Comparison of ENCODE assay signal across 8 cellular contexts in the genomic region with DNA sequence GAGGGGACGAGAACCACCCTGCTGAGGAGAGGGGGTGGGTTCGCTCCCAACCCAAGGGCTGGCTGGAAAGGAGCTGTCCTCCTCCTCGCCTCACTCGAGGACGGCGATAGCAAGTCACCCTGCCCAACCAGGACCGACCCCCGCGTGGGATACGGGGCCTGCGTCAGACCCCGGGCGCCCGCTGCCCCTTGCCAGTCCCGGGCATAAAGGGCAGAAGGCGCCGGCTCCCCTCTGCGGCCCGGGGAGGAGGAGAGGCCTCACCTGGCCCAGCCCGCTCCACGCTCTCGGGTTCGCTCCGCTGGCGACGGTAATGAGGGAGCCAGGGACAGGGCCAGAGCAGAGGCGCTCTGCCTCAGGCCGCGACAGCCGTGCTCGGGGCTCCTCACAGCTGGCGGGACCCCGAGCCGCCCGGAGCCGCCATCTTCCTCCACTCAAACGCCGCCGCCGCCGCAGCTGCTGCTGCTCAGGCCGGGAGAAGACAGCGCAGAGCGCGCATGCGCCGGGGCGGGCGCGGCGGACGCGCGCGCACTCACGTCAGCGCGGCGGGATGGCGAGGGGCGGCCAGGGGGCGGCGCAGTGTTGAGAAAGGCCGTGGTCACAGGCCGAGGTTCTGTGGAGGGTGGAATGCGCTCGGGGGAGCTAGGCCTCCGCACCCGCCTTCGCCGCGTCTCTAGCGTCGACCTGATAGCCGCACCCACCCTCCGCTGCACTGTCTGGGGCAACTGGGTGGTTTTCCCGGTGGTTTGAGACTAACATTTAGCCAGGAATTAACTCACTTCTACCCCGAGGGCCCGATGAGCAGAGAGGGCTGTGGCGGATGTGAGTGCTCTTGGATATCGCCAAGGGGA. TPM values are rescaled to one million over a fixed set of nuclear protein-coding genes. Genes with fewer than 3 reads are reported as not detected.
DNase-seq lines count a peak whose midpoint lies in the region; ATAC-seq and TF ChIP-seq lines count a peak whose summit lies in the region.

A gene (minus strand): TSS at position 487 of the 848 bp plus-strand sequence. CDS start 37,062 bp downstream, outside the sequence.

- peak; percentile 87 for ATAC-seq in HG02571 (IDR thresholded peaks at IDR 0.05; ENCODE audit: unreplicated experiment)

- CTCF ChIA-PET in GM10248 (lab: Yijun Ruan, JAX) = interaction anchor here (0.6 to 5.2 kb wide), 10 partner anchors 8 to 145 kb away, joined by 3 to 70 read pairs (median 3); a partner anchor contains a TSS
- CTCF ChIA-PET in activated naive CD4-positive, alpha-beta T cell treated with anti-CD3 and anti-CD28 coated beads for 36 hours (lab: Charles Lee) = interaction anchor here (0.5 to 5.5 kb wide), 6 partner anchors 12 to 279 kb away, joined by 3 to 49 read pairs (median 3); a partner anchor contains a TSS

- no peaks in the 10 kb centered on the region for H3K9me3 Mint-ChIP-seq in activated naive CD4-positive, alpha-beta T cell treated with anti-CD3 and anti-CD28 coated beads for 36 hours

- intact Hi-C loops in activated naive CD4-positive, alpha-beta T cell treated with anti-CD3 and anti-CD28 coated beads for 36 hours (cut with micrococcal nuclease) = loop anchor here (1.0 kb wide), 1 partner anchor 15 kb away; a partner anchor contains a TSS

- H3K36me3 ChIP-seq in suprapubic skin = no peaks in the 10 kb centered on the region

- TF ChIP-seq CTCF in GM10248 (IDR thresholded peaks at IDR 0.05; ENCODE audit: control extremely low read depth, extremely low read depth, low read depth, missing control alignments) (peak; percentile 56), NB4 (IDR thresholded peaks at IDR 0.05; ENCODE audit: low read depth, low read length) (no peak), suprapubic skin (IDR thresholded peaks at IDR 0.05) (peak; percentile 41 to 52)

- H3K4me3 ChIP-seq in NB4 (ENCODE audit: low read depth, low read length) (peak within 1 kb of the TSS; percentile 79), suprapubic skin (peak within 1 kb of the TSS; percentile 98)

- TF ChIP-seq POLR2A in NB4 (IDR thresholded peaks at IDR 0.05; ENCODE audit: extremely low read depth, insufficient read length) = peak; percentile 89
- peak in 1 of 2 donors; percentile 88 for TF ChIP-seq POLR2A in suprapubic skin (IDR thresholded peaks at IDR 0.05)

- DNase-seq in GM10248 (ENCODE audit: extremely low spot score) (peak; percentile 95), NB4 (ENCODE audit: low read depth) (peak; percentile 93), SK-N-DZ (ENCODE audit: low spot score) (peak; percentile 84), germinal center (ENCODE audit: low spot score) (peak; percentile 90), occipital lobe (lab: John Stamatoyannopoulos, UW) (peak; percentile 90), suprapubic skin (ENCODE audit: low spot score in 2 of 2) (peak; percentile 91 to 93)
- DNase-seq in activated naive CD4-positive, alpha-beta T cell treated with anti-CD3 and anti-CD28 coated beads for 36 hours = peak; percentile 90

- H3K27me3 ChIP-seq in suprapubic skin = no peaks in the 10 kb centered on the region

- 0% methylated on average over 14 of the region's 81 CpGs for WGBS in suprapubic skin

- peak within 1 kb of the TSS; percentile 78 for H3K4me3 Mint-ChIP-seq in activated naive CD4-positive, alpha-beta T cell treated with anti-CD3 and anti-CD28 coated beads for 36 hours

- no peaks in the 10 kb centered on the region for H3K9me3 ChIP-seq in suprapubic skin

- peaks cover 39% of the 10 kb centered on the region for H3K4me1 ChIP-seq in suprapubic skin

- H3K27me3 Mint-ChIP-seq in activated naive CD4-positive, alpha-beta T cell treated with anti-CD3 and anti-CD28 coated beads for 36 hours (ENCODE audit: low read depth) = no peaks in the 10 kb centered on the region

- POLR2A ChIA-PET in GM10248 (lab: Yijun Ruan, JAX) = interaction anchor here (0.9 to 1.0 kb wide), 2 partner anchors 10 to 16 kb away, joined by 4 read pairs; no protein-coding TSS in a partner anchor

- H3K4me1 Mint-ChIP-seq in activated naive CD4-positive, alpha-beta T cell treated with anti-CD3 and anti-CD28 coated beads for 36 hours (ENCODE audit: low read depth) = peaks cover 32% of the 10 kb centered on the region

- H3K27ac ChIP-seq in suprapubic skin = peak within 1 kb of the TSS; percentile 96

- H3K36me3 Mint-ChIP-seq in activated naive CD4-positive, alpha-beta T cell treated with anti-CD3 and anti-CD28 coated beads for 36 hours (ENCODE audit: low read depth) = no peaks in the 10 kb centered on the region

- peak within 1 kb of the TSS; percentile 84 for H3K27ac Mint-ChIP-seq in activated naive CD4-positive, alpha-beta T cell treated with anti-CD3 and anti-CD28 coated beads for 36 hours

- no peak for TF ChIP-seq EP300 in suprapubic skin (IDR thresholded peaks at IDR 0.05)

RNA-seq across cellular contexts. Expression of the gene that starts here (rescaled TPM):
- 9.7 and 10.1 TPM in 2 replicates for polyA plus RNA-seq in SK-N-DZ (2014; cell fraction: cytosol; rRNA removed)
- polyA plus RNA-seq in SK-N-DZ (2014; cell fraction: nucleus; rRNA removed) = 9.1 and 13.4 TPM in 2 replicates
- total RNA-seq in activated naive CD4-positive, alpha-beta T cell treated with anti-CD3 and anti-CD28 coated beads for 36 hours = 10 to 100 TPM in 1 of 2 experiments, 1 to 10 TPM in 1; 7.5 to 10.2 TPM
- total RNA-seq in occipital lobe (29.5 TPM), suprapubic skin (10 to 100 TPM; 51.1 to 61.4 (median 55.5) TPM)

Comparison
In these comparisons a context has a peak if more than half of its experiments do, and no peak if none do; other contexts are left out.
1. Peak in every context shown above with its lines: DNase-seq, ATAC-seq, H3K4me3 ChIP-seq and H3K27ac ChIP-seq.